Comparison of ENCODE assay signal across 1 cellular context in the genomic region with DNA sequence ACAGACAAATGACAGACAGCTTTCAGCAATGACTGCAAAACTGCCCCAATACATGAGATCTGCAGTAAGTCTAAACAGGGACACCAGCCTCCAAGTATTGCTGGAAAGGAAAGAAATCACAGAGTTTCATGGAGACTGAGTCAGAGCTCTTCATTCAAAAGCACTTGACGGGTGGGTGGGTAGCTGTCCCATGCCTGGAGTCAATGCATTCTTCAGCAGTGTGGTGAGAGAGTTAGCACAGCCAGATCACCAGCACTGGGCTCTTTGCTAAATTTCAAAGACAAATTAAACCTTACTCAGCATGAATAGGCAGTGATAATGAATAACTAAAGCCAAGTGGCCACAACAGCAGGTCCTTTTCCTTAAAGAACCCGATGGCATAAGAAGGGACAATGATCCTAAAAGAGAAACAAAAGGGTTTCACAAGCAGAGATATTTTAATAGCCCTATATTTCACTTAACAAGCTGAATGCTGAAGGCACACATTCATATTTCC.
TF ChIP-seq lines count a peak whose summit lies in the region.

No MANE protein-coding gene starts in this region.

TF ChIP-seq in HepG2, 621 proteins besides CTCF, POLR2A, EP300 and RAD21 (continued from another document):
- TF ChIP-seq, protein P1, sequence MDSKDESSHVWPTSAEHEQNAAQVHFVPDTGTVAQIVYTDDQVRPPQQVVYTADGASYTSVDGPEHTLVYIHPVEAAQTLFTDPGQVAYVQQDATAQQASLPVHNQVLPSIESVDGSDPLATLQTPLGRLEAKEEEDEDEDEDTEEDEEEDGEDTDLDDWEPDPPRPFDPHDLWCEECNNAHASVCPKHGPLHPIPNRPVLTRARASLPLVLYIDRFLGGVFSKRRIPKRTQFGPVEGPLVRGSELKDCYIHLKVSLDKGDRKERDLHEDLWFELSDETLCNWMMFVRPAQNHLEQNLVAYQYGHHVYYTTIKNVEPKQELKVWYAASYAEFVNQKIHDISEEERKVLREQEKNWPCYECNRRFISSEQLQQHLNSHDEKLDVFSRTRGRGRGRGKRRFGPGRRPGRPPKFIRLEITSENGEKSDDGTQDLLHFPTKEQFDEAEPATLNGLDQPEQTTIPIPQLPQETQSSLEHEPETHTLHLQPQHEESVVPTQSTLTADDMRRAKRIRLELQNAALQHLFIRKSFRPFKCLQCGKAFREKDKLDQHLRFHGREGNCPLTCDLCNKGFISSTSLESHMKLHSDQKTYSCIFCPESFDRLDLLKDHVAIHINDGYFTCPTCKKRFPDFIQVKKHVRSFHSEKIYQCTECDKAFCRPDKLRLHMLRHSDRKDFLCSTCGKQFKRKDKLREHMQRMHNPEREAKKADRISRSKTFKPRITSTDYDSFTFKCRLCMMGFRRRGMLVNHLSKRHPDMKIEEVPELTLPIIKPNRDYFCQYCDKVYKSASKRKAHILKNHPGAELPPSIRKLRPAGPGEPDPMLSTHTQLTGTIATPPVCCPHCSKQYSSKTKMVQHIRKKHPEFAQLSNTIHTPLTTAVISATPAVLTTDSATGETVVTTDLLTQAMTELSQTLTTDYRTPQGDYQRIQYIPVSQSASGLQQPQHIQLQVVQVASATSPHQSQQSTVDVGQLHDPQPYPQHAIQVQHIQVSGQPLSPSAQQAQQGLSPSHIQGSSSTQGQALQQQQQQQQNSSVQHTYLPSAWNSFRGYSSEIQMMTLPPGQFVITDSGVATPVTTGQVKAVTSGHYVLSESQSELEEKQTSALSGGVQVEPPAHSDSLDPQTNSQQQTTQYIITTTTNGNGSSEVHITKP (CRISPR knock-in tag; IDR thresholded peaks at IDR 0.05; ENCODE audit: low read depth): no peak
- TF ChIP-seq, protein P2, sequence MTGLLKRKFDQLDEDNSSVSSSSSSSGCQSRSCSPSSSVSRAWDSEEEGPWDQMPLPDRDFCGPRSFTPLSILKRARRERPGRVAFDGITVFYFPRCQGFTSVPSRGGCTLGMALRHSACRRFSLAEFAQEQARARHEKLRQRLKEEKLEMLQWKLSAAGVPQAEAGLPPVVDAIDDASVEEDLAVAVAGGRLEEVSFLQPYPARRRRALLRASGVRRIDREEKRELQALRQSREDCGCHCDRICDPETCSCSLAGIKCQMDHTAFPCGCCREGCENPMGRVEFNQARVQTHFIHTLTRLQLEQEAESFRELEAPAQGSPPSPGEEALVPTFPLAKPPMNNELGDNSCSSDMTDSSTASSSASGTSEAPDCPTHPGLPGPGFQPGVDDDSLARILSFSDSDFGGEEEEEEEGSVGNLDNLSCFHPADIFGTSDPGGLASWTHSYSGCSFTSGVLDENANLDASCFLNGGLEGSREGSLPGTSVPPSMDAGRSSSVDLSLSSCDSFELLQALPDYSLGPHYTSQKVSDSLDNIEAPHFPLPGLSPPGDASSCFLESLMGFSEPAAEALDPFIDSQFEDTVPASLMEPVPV (CRISPR knock-in tag; IDR thresholded peaks at IDR 0.05): no peak
- TF ChIP-seq ZFAT (CRISPR knock-in tag; conservative IDR thresholded peaks at IDR 0.05): no peak
- TF ChIP-seq NFYB (CRISPR knock-in tag; IDR thresholded peaks at IDR 0.05): no peak
- TF ChIP-seq ATF7 (IDR thresholded peaks at IDR 0.05): no peak
- no peak for TF ChIP-seq ATF7 (CRISPR knock-in tag; IDR thresholded peaks at IDR 0.05)
- peak; percentile 47; the same call in 1 of the 2 replicates for TF ChIP-seq MAFF (IDR thresholded peaks at IDR 0.05; ENCODE audit: low read depth, low read length)
- TF ChIP-seq ZNF232 (CRISPR knock-in tag; IDR thresholded peaks at IDR 0.05; ENCODE audit: borderline replicate concordance): no peak
- no peak for TF ChIP-seq ZNF713 (CRISPR knock-in tag; IDR thresholded peaks at IDR 0.05)
- TF ChIP-seq PITX1 (CRISPR knock-in tag; IDR thresholded peaks at IDR 0.05): no peak
- peak; percentile 35 to 66; a peak in 3 of 4 replicates for TF ChIP-seq MAFK (conservative IDR thresholded peaks at IDR 0.05 in 1 of 2, IDR thresholded peaks at IDR 0.05 in 1 of 2; ENCODE audit: low read length in 2 of 2)
- TF ChIP-seq MAF1 (CRISPR knock-in tag; IDR thresholded peaks at IDR 0.05; ENCODE audit: borderline replicate concordance): no peak
- TF ChIP-seq ZNF644 (CRISPR knock-in tag; IDR thresholded peaks at IDR 0.05; ENCODE audit: low read depth): no peak
- no peak for TF ChIP-seq MEF2D (CRISPR knock-in tag; IDR thresholded peaks at IDR 0.05)
